In genomic region chr6:26550250-26550993, GRCh38 we compare ENCODE assay signal across 9 cellular contexts. TPM values are rescaled to one million over a fixed set of nuclear protein-coding genes. Genes with fewer than 3 reads are reported as not detected.
DNase-seq lines count a peak whose midpoint lies in the region; ATAC-seq and TF ChIP-seq lines count a peak whose summit lies in the region.
"Had no signal": no experiment of that assay in that cellular context is flagged by ENCODE, and none has a peak within 500 bp of the region (broad histone marks: within the 10 kb centered on the region; RNA-seq: fewer than 3 reads in every experiment).

No MANE protein-coding gene starts in this region.

- H3K36me3 ChIP-seq in ACC112 (ENCODE audit: insufficient read depth, low read length) (peaks cover 4% of the 10 kb centered on the region; the same call in 1 of the 2 replicates), esophagus squamous epithelium (peaks cover 0 to 19% (median 0%) of the 10 kb centered on the region in 3 donors), uterus (no peaks in the 10 kb centered on the region)

- no peaks in the 10 kb centered on the region for H3K9me3 Mint-ChIP-seq in activated CD4-positive, alpha-beta memory T cell treated with anti-CD3 and anti-CD28 coated beads, Interleukin-2, amount 10 ng/mL, durations not matched to agents 7 days and 5 days
- no peaks in the 10 kb centered on the region for H3K9me3 Mint-ChIP-seq in natural killer cell treated with Interleukin-12 subunit alpha and Interleukin-12 subunit beta and Interleukin-15 and Interleukin-18, amount 100 ng/mL, for 72 hours

- H3K27me3 ChIP-seq in ACC112 (ENCODE audit: insufficient read depth, low read length) (no peaks in the 10 kb centered on the region), esophagus squamous epithelium (no peaks in the 10 kb centered on the region), uterus (no peaks in the 10 kb centered on the region)

- H3K27me3 Mint-ChIP-seq in activated CD4-positive, alpha-beta memory T cell treated with anti-CD3 and anti-CD28 coated beads, Interleukin-2, amount 10 ng/mL, durations not matched to agents 7 days and 5 days: no peaks in the 10 kb centered on the region
- H3K27me3 Mint-ChIP-seq in natural killer cell treated with Interleukin-12 subunit alpha and Interleukin-12 subunit beta and Interleukin-15 and Interleukin-18, amount 100 ng/mL, for 72 hours: no peaks in the 10 kb centered on the region

- intact Hi-C loops in esophagus squamous epithelium (cut with DNase I): no loop called here
- intact Hi-C loops in uterus (cut with DNase I; ENCODE audit: low total_unique reads): no loop called here

- WGBS in esophagus squamous epithelium, 2 donors: 5 to 13% methylated on average over 29 to 32 of the region's 42 CpGs

- H3K4me1 Mint-ChIP-seq in activated CD4-positive, alpha-beta memory T cell treated with anti-CD3 and anti-CD28 coated beads, Interleukin-2, amount 10 ng/mL, durations not matched to agents 7 days and 5 days: peaks cover 20% of the 10 kb centered on the region
- peaks cover 3 to 4% of the 10 kb centered on the region in 2 donors for H3K4me1 Mint-ChIP-seq in natural killer cell treated with Interleukin-12 subunit alpha and Interleukin-12 subunit beta and Interleukin-15 and Interleukin-18, amount 100 ng/mL, for 72 hours (ENCODE audit: low read depth in 2 of 2)

- no peaks in the 10 kb centered on the region for H3K79me2 ChIP-seq in ACC112 (ENCODE audit: control insufficient read depth, insufficient read depth, low read length, unreplicated experiment)

- peak; percentile 68 to 76 for ATAC-seq in natural killer cell treated with Interleukin-12 subunit alpha and Interleukin-12 subunit beta and Interleukin-15 and Interleukin-18, amount 100 ng/mL, for 72 hours

- H3K36me3 Mint-ChIP-seq in activated CD4-positive, alpha-beta memory T cell treated with anti-CD3 and anti-CD28 coated beads, Interleukin-2, amount 10 ng/mL, durations not matched to agents 7 days and 5 days (ENCODE audit: low read depth): peaks cover 17% of the 10 kb centered on the region
- peaks cover 13% of the 10 kb centered on the region for H3K36me3 Mint-ChIP-seq in natural killer cell treated with Interleukin-12 subunit alpha and Interleukin-12 subunit beta and Interleukin-15 and Interleukin-18, amount 100 ng/mL, for 72 hours

- TF ChIP-seq POLR2A in GM18951 (IDR thresholded peaks at IDR 0.05; ENCODE audit: extremely low read depth, insufficient read depth, insufficient read length) (peak; percentile 65), esophagus squamous epithelium (IDR thresholded peaks at IDR 0.05) (no peak), uterus (IDR thresholded peaks at IDR 0.05) (no peak)

- POLR2A ChIA-PET in activated CD4-positive, alpha-beta memory T cell treated with anti-CD3 and anti-CD28 coated beads, Interleukin-2, amount 10 ng/mL, durations not matched to agents 7 days and 5 days (lab: Charles Lee): interaction anchor here (1.0 to 2.0 kb wide), 4 partner anchors 8 to 76 kb away, joined by 3 to 16 read pairs (median 6); partner anchors contain the start of gene HMGN4

- H3K9me3 ChIP-seq in esophagus squamous epithelium: no peaks in the 10 kb centered on the region
- no peaks in the 10 kb centered on the region for H3K9me3 ChIP-seq in uterus

- peak; percentile 67 to 77 for DNase-seq in NCI-H524 (lab: John Stamatoyannopoulos, UW)
- peak; percentile 48 for DNase-seq in activated CD4-positive, alpha-beta memory T cell treated with anti-CD3 and anti-CD28 coated beads, Interleukin-2, amount 10 ng/mL, durations not matched to agents 7 days and 5 days
- DNase-seq in esophagus squamous epithelium (lab: John Stamatoyannopoulos, UW): no peak
- DNase-seq in natural killer cell treated with Interleukin-12 subunit alpha and Interleukin-12 subunit beta and Interleukin-15 and Interleukin-18, amount 100 ng/mL, for 72 hours (ENCODE audit: low spot score): peak; percentile 68
- peak in 1 of 2 donors; percentile 65 for DNase-seq in uterus
- DNase-seq in pons (ENCODE audit: low spot score): no peak

- H3K4me3 Mint-ChIP-seq in activated CD4-positive, alpha-beta memory T cell treated with anti-CD3 and anti-CD28 coated beads, Interleukin-2, amount 10 ng/mL, durations not matched to agents 7 days and 5 days: peak overlapping the region; percentile 84
- H3K4me3 Mint-ChIP-seq in natural killer cell treated with Interleukin-12 subunit alpha and Interleukin-12 subunit beta and Interleukin-15 and Interleukin-18, amount 100 ng/mL, for 72 hours: no peak overlapping the region

- H3K4me3 ChIP-seq in ACC112 (ENCODE audit: low read depth, low read length): peak overlapping the region; percentile 76
- H3K4me3 ChIP-seq in esophagus squamous epithelium: peak overlapping the region; percentile 44 to 78 (median 56)
- peak overlapping the region; percentile 41 to 46 for H3K4me3 ChIP-seq in uterus

- TF ChIP-seq CTCF in esophagus squamous epithelium (IDR thresholded peaks at IDR 0.05): no peak
- peak in 1 of 4 experiments; percentile 17 for TF ChIP-seq CTCF in uterus (IDR thresholded peaks at IDR 0.05)

- CTCF ChIA-PET in activated CD4-positive, alpha-beta memory T cell treated with anti-CD3 and anti-CD28 coated beads, Interleukin-2, amount 10 ng/mL, durations not matched to agents 7 days and 5 days (lab: Charles Lee): interaction anchor here (0.7 to 1.9 kb wide), 5 partner anchors 8 to 927 kb away, joined by 3 to 10 read pairs (median 4); partner anchors contain the start of gene HMGN4

- H2AFZ ChIP-seq in ACC112 (ENCODE audit: low read length, unreplicated experiment): peak overlapping the region; percentile 78

- H3K27ac Mint-ChIP-seq in activated CD4-positive, alpha-beta memory T cell treated with anti-CD3 and anti-CD28 coated beads, Interleukin-2, amount 10 ng/mL, durations not matched to agents 7 days and 5 days: peak overlapping the region; percentile 58
- peak overlapping the region in 1 of 2 donors; percentile 67 for H3K27ac Mint-ChIP-seq in natural killer cell treated with Interleukin-12 subunit alpha and Interleukin-12 subunit beta and Interleukin-15 and Interleukin-18, amount 100 ng/mL, for 72 hours

- H3K27ac ChIP-seq in ACC112 (ENCODE audit: low read depth, low read length) (no peak overlapping the region), esophagus squamous epithelium (peak overlapping the region in 3 of 4 donors; percentile 45 to 67 (median 49)), uterus (peak overlapping the region; percentile 42 to 54)

- no peaks in the 10 kb centered on the region for H3K4me1 ChIP-seq in ACC112 (ENCODE audit: control insufficient read depth, insufficient read depth, low read length, unreplicated experiment)
- peaks cover 6 to 42% (median 18%) of the 10 kb centered on the region in 3 donors for H3K4me1 ChIP-seq in esophagus squamous epithelium
- H3K4me1 ChIP-seq in uterus: no peaks in the 10 kb centered on the region

- in situ Hi-C loops in GM18951 (cut with MboI; ENCODE audit: low sequenced_read_pairs, unreplicated experiment): no loop called here

RNA-seq across cellular contexts. Expression of gene HMGN4, which starts 12.3 kb away (rescaled TPM):
- total RNA-seq in activated CD4-positive, alpha-beta memory T cell treated with anti-CD3 and anti-CD28 coated beads, Interleukin-2, amount 10 ng/mL, durations not matched to agents 7 days and 5 days: 100 to 1,000 TPM; 108 to 109 TPM
- total RNA-seq in esophagus squamous epithelium (10 to 100 TPM; 18.1 to 53.2 (median 36.7) TPM), uterus (10 to 100 TPM; 14.6 to 89.0 (median 73.3) TPM)
- 10 to 100 TPM; 79.8 to 91.9 TPM for total RNA-seq in natural killer cell treated with Interleukin-12 subunit alpha and Interleukin-12 subunit beta and Interleukin-15 and Interleukin-18, amount 100 ng/mL, for 72 hours

RNA-seq across cellular contexts. Expression of gene ABT1, which starts 46.3 kb away (rescaled TPM):
- 10 to 100 TPM; 26.3 to 26.8 TPM for total RNA-seq in activated CD4-positive, alpha-beta memory T cell treated with anti-CD3 and anti-CD28 coated beads, Interleukin-2, amount 10 ng/mL, durations not matched to agents 7 days and 5 days
- total RNA-seq in esophagus squamous epithelium (10 to 100 TPM; 16.0 to 23.5 (median 17.1) TPM), uterus (10 to 100 TPM; 10.5 to 18.7 (median 16.1) TPM)
- total RNA-seq in natural killer cell treated with Interleukin-12 subunit alpha and Interleukin-12 subunit beta and Interleukin-15 and Interleukin-18, amount 100 ng/mL, for 72 hours: 10 to 100 TPM; 26.1 to 29.5 TPM

RNA-seq across cellular contexts. Expression of gene BTN1A1, which starts 50.3 kb away (rescaled TPM):
- not detected for total RNA-seq in activated CD4-positive, alpha-beta memory T cell treated with anti-CD3 and anti-CD28 coated beads, Interleukin-2, amount 10 ng/mL, durations not matched to agents 7 days and 5 days
- total RNA-seq in esophagus squamous epithelium (not detected), uterus (under 1 TPM in 1 of 4 donors, not detected in 3; 0.07 TPM)
- not detected for total RNA-seq in natural killer cell treated with Interleukin-12 subunit alpha and Interleukin-12 subunit beta and Interleukin-15 and Interleukin-18, amount 100 ng/mL, for 72 hours
- total RNA-seq: renal cortical epithelial cell had no signal

Comparison
In these comparisons a context has a peak if more than half of its experiments do, and no peak if none do; other contexts are left out.
1. DNase-seq: peak in NCI-H524 (2 of 2), activated CD4-positive, alpha-beta memory T cell treated with anti-CD3 and anti-CD28 coated beads, Interleukin-2, amount 10 ng/mL, durations not matched to agents 7 days and 5 days (single experiment) and natural killer cell treated with Interleukin-12 subunit alpha and Interleukin-12 subunit beta and Interleukin-15 and Interleukin-18, amount 100 ng/mL, for 72 hours (single experiment); none in esophagus squamous epithelium (single experiment) and pons (single experiment).
2. Peak in every context shown above with its lines, with median percentiles within 50 percentile points of each other: H3K4me3 ChIP-seq.